9 cellular contexts compared by ENCODE assay signal in the genomic region with DNA sequence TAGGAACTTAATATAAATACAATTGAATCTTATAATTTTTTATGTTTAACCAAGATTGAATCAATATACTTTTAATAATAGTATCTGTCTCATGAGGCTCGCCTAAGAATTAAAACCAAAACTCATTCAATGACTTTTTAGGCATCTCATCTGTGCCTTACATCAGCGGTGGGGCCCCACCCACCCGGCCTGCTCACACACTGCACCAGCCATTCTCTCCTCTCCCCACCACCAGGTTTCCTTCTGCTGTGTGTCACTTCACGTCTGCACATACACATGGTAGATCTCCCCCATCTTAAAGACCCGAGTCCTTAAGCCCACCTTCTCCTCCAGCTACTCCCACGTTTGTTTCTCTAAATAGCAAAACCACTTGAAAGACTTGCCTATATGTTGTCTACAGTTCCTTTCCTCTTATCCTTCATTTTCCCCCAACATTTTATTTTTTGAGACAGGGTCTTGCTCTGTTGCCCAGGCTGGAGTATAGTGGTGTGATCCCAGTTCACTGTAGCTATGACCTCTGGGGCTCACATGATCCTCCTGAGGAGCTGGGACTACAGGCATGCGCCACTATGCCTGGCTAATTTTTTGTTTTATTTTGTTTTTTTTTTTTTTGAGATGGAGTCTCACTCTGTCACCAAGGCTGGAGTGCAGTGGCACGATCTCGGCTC.
DNase-seq lines count a peak whose midpoint lies in the region; ATAC-seq and TF ChIP-seq lines count a peak whose summit lies in the region.
"Had no signal": no experiment of that assay in that cellular context is flagged by ENCODE, and none has a peak within 500 bp of the region (broad histone marks: within the 10 kb centered on the region; RNA-seq: fewer than 3 reads in every experiment).

No MANE protein-coding gene starts in this region.

- peaks cover 15% of the 10 kb centered on the region for H3K9me3 Mint-ChIP-seq in endodermal cell

- H4K20me1 ChIP-seq in IMR-90 (ENCODE audit: insufficient read depth, low read length) = peaks cover 20% of the 10 kb centered on the region

- H3K36me3 ChIP-seq in IMR-90 (ENCODE audit: control insufficient read depth, insufficient read depth, low read length) (no peaks in the 10 kb centered on the region), endodermal cell (ENCODE audit: control insufficient read depth, insufficient read depth, low read length) (peaks cover 5% of the 10 kb centered on the region)

- no peak for TF ChIP-seq CTCF in IMR-90 (conservative IDR thresholded peaks at IDR 0.05; ENCODE audit: low read depth, low read length)
- no peak for TF ChIP-seq CTCF in endodermal cell (conservative IDR thresholded peaks at IDR 0.05)
- TF ChIP-seq CTCF in lower leg skin (IDR thresholded peaks at IDR 0.05) = no peak

- TF ChIP-seq RAD21 in IMR-90 (IDR thresholded peaks at IDR 0.05; ENCODE audit: low read length) = no peak

- H3K9me3 ChIP-seq in IMR-90 (ENCODE audit: control insufficient read depth, insufficient read depth, low read length) (no peaks in the 10 kb centered on the region), endodermal cell (ENCODE audit: control insufficient read depth, low read length) (peaks cover 9% of the 10 kb centered on the region)

- BruUV-seq in IMR-90 (replicated peaks; lab: Mats Ljungman, UMichigan) = no TSS peak

- no peak overlapping the region for H3K4me3 Mint-ChIP-seq in endodermal cell

- peaks cover 21 to 67% of the 10 kb centered on the region in 2 experiments for H3K79me1 ChIP-seq in IMR-90 (ENCODE audit: low read depth in 1 of 2, low read length in 2 of 2)

- dilution Hi-C loops in IMR-90 (cut with HindIII; ENCODE audit: low sequenced_read_pairs, unreplicated experiment) = no loop called here

- peak overlapping the region; percentile 85 for H2AK5ac ChIP-seq in IMR-90 (ENCODE audit: low read depth, low read length)

- peak overlapping the region; percentile 25; the same call in 1 of the 2 replicates for H2BK120ac ChIP-seq in IMR-90 (ENCODE audit: low read depth, low read length)

- H3K4me1 ChIP-seq in IMR-90 (ENCODE audit: control insufficient read depth, insufficient read depth, low read length) (peaks cover 22% of the 10 kb centered on the region), endodermal cell (ENCODE audit: control insufficient read depth, insufficient read depth, low read length) (peaks cover 3% of the 10 kb centered on the region)

- peak overlapping the region; percentile 21; the same call in 1 of the 2 replicates for H2BK20ac ChIP-seq in IMR-90 (ENCODE audit: low read depth, low read length)

- H3K27ac Mint-ChIP-seq in endodermal cell = peak overlapping the region; percentile 73

- peak overlapping the region; percentile 80 for H2AK9ac ChIP-seq in IMR-90 (replicated peaks; ENCODE audit: low read depth, low read length, poor library complexity)

- peak overlapping the region; percentile 61 for H3K4ac ChIP-seq in IMR-90 (ENCODE audit: low read depth, low read length)

- H3K56ac ChIP-seq in IMR-90 (ENCODE audit: extremely low read depth, insufficient read depth, low read length) = no peak overlapping the region

- H3K36me3 Mint-ChIP-seq in endodermal cell (ENCODE audit: low read depth) = peaks cover 30% of the 10 kb centered on the region

- H3K27ac ChIP-seq in IMR-90 (ENCODE audit: insufficient read depth, low read length) = no peak overlapping the region
- no peak overlapping the region for H3K27ac ChIP-seq in endodermal cell (ENCODE audit: low read depth, low read length)

- ATAC-seq in IMR-90 (ENCODE audit: low read depth) = no peak
- no peak for ATAC-seq in HG03108 (IDR thresholded peaks at IDR 0.05; ENCODE audit: unreplicated experiment)
- no peak for ATAC-seq in HG03571 (IDR thresholded peaks at IDR 0.05; ENCODE audit: unreplicated experiment)

- no peak overlapping the region for H3K4me3 ChIP-seq in IMR-90 (ENCODE audit: insufficient read depth, low read depth, low read length)
- H3K4me3 ChIP-seq in endodermal cell (ENCODE audit: low read length) = no peak overlapping the region
- H3K4me3 ChIP-seq in lower leg skin (ENCODE audit: low read depth, poor library complexity, severe bottlenecking) = no peak overlapping the region

- no peak for DNase-seq in IMR-90
- DNase-seq in activated CD8-positive, alpha-beta memory T cell treated with anti-CD3 and anti-CD28 coated beads, Interleukin-2, amount 50 U/mL, for 48 hours = peak; percentile 77
- DNase-seq in endodermal cell = no peak
- peak; percentile 35 to 58 for DNase-seq in stimulated activated CD8-positive, alpha-beta memory T cell treated with anti-CD3 and anti-CD28 coated beads, Interleukin-4, amount 100 ng/mL, for 4 hours (ENCODE audit: low read depth in 2 of 2, low spot score in 1 of 2)
- no peak for DNase-seq in lower leg skin (ENCODE audit: low spot score in 2 of 2)
- no peak for DNase-seq in NCI-H2107 treated with DMSO at 0.1 percent for 48 hours (lab: John Stamatoyannopoulos, UW; ENCODE audit: unreplicated experiment)
- DNase-seq: GF-D8 had no signal

- H3K4me1 Mint-ChIP-seq in endodermal cell = peaks cover 32% of the 10 kb centered on the region

- H4K8ac ChIP-seq in IMR-90 (ENCODE audit: low read depth in 2 of 2, low read length in 2 of 2) = peak overlapping the region in 1 of 2 experiments; percentile 35; a peak in 1 of 4 replicates

- POLR2A ChIA-PET in IMR-90 (lab: Charles Lee; ENCODE audit: unreplicated experiment) = no interaction called here

- H3K23ac ChIP-seq in IMR-90 (ENCODE audit: low read depth, low read length) = no peak overlapping the region

- CTCF ChIA-PET in IMR-90 (lab: Yijun Ruan, JAX) = interaction anchor here (1.5 kb wide), 1 partner anchor 78 kb away, joined by 5 read pairs; no protein-coding TSS in a partner anchor

- WGBS in IMR-90 (ENCODE audit: extremely low coverage in 2 of 2, insufficient read length in 1 of 2), 2 experiments = 85% methylated on average over 4 of the region's 9 CpGs; no CpG with 5 or more reads in 1 of the 2 experiments
- 89 to 95% methylated on average over 7 to 9 of the region's 9 CpGs for WGBS in endodermal cell (ENCODE audit: insufficient coverage in 1 of 2, insufficient read length in 1 of 2), 2 experiments
- WGBS in lower leg skin, 2 donors = 79 to 81% methylated on average over 9 of the region's 9 CpGs

- H3K9ac ChIP-seq in IMR-90 (ENCODE audit: low read depth, low read length) (no peak overlapping the region), endodermal cell (ENCODE audit: extremely low read depth, low read length, poor library complexity, severe bottlenecking) (no peak overlapping the region)

- TF ChIP-seq POLR2A in IMR-90 (IDR thresholded peaks at IDR 0.05; ENCODE audit: low read depth, low read length) (no peak), lower leg skin (IDR thresholded peaks at IDR 0.05) (no peak)

- H3K9me1 ChIP-seq in IMR-90 (ENCODE audit: insufficient read depth, low read length) = peaks cover 26% of the 10 kb centered on the region

- no peak overlapping the region for H3K4me2 ChIP-seq in IMR-90 (ENCODE audit: low read depth, low read length)

- peak overlapping the region; percentile 81 for H3K14ac ChIP-seq in IMR-90 (replicated peaks; ENCODE audit: low read depth, low read length)

- no peak overlapping the region for H4K5ac ChIP-seq in IMR-90 (ENCODE audit: low read depth, low read length)

- no peaks in the 10 kb centered on the region for H3K27me3 Mint-ChIP-seq in endodermal cell (ENCODE audit: insufficient read depth)

- intact Hi-C loops in IMR-90 (cut with micrococcal nuclease) (no loop called here), lower leg skin (cut with DNase I; ENCODE audit: low total_unique reads) (no loop called here)

- H2BK15ac ChIP-seq in IMR-90 (ENCODE audit: low read depth, low read length) = 0 out of 3 replicates have a peak overlapping the region, but pooled peaks have one; percentile 16

- no peak overlapping the region for H2BK5ac ChIP-seq in IMR-90 (ENCODE audit: low read depth, low read length, poor library complexity, severe bottlenecking)

- no peak overlapping the region for H2AFZ ChIP-seq in IMR-90 (replicated peaks; ENCODE audit: low read length, poor library complexity)

- H4K91ac ChIP-seq in IMR-90 (ENCODE audit: insufficient read depth, low read depth, low read length) = peak overlapping the region; percentile 22; the same call in 1 of the 2 replicates

- H3K18ac ChIP-seq in IMR-90 (ENCODE audit: low read depth, low read length) = no peak overlapping the region

- H3K27me3 ChIP-seq in IMR-90 (ENCODE audit: control insufficient read depth, insufficient read depth, low read length) = no peaks in the 10 kb centered on the region
- no peaks in the 10 kb centered on the region for H3K27me3 ChIP-seq in endodermal cell (ENCODE audit: control insufficient read depth, insufficient read depth, low read length, poor library complexity, severe bottlenecking)

- in situ Hi-C loops in IMR-90 (cut with MboI; ENCODE audit: low sequenced_read_pairs) = no loop called here

TF ChIP-seq in IMR-90, 13 proteins besides CTCF, POLR2A, EP300 and RAD21:
- no peak for TF ChIP-seq RFX5 (IDR thresholded peaks at IDR 0.05; ENCODE audit: low read depth, low read length)
- no peak for TF ChIP-seq MAZ (IDR thresholded peaks at IDR 0.05; ENCODE audit: borderline replicate concordance, low read depth, low read length)
- no peak for TF ChIP-seq CEBPB (IDR thresholded peaks at IDR 0.05; ENCODE audit: low read depth, low read length)
- TF ChIP-seq, protein P1, sequence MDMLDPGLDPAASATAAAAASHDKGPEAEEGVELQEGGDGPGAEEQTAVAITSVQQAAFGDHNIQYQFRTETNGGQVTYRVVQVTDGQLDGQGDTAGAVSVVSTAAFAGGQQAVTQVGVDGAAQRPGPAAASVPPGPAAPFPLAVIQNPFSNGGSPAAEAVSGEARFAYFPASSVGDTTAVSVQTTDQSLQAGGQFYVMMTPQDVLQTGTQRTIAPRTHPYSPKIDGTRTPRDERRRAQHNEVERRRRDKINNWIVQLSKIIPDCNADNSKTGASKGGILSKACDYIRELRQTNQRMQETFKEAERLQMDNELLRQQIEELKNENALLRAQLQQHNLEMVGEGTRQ (IDR thresholded peaks at IDR 0.05; ENCODE audit: low read depth, low read length) = no peak
- no peak for TF ChIP-seq NFE2L2 (IDR thresholded peaks at IDR 0.05; ENCODE audit: low read depth, low read length)
- no peak for TF ChIP-seq FOS (IDR thresholded peaks at IDR 0.05; ENCODE audit: low read depth, low read length)

Comparison
In these comparisons a context has a peak if more than half of its experiments do, and no peak if none do; other contexts are left out.
1. DNase-seq: peak in activated CD8-positive, alpha-beta memory T cell treated with anti-CD3 and anti-CD28 coated beads, Interleukin-2, amount 50 U/mL, for 48 hours (single experiment) and stimulated activated CD8-positive, alpha-beta memory T cell treated with anti-CD3 and anti-CD28 coated beads, Interleukin-4, amount 100 ng/mL, for 4 hours (2 of 2); none in IMR-90 (single experiment), endodermal cell (single experiment), lower leg skin (0 of 2) and NCI-H2107 treated with DMSO at 0.1 percent for 48 hours (single experiment).